10 cellular contexts compared by ENCODE assay signal in genomic region chr16:3285131-3285530, GRCh38. TPM values are rescaled to one million over a fixed set of nuclear protein-coding genes. Genes with fewer than 3 reads are reported as not detected.
DNase-seq lines count a peak whose midpoint lies in the region; ATAC-seq, FAIRE-seq and TF ChIP-seq lines count a peak whose summit lies in the region.
"Had no signal": no experiment of that assay in that cellular context is flagged by ENCODE, and none has a peak within 500 bp of the region (broad histone marks: within the 10 kb centered on the region; RNA-seq: fewer than 3 reads in every experiment).

No MANE protein-coding gene starts in this region.

- H3K4me1 ChIP-seq in PC-9 (replicated peaks; ENCODE audit: insufficient read depth) (peaks cover 18% of the 10 kb centered on the region), endothelial cell of umbilical vein (ENCODE audit: control insufficient read depth, extremely low read depth, insufficient read depth, low read length) (peaks cover 13% of the 10 kb centered on the region)

- no peaks in the 10 kb centered on the region for H3K27me3 ChIP-seq in PC-9 (ENCODE audit: insufficient read depth, low read depth)
- H3K27me3 ChIP-seq in endothelial cell of umbilical vein (ENCODE audit: control insufficient read depth in 2 of 2, insufficient read depth in 2 of 2, low read length in 2 of 2): no peaks in the 10 kb centered on the region

- no peak overlapping the region for H3K27ac Mint-ChIP-seq in progenitor cell of endocrine pancreas

- dilution Hi-C loops in endothelial cell of umbilical vein (cut with MboI; ENCODE audit: extremely low pct_ligation_motif_present, low sequenced_read_pairs): no loop called here

- peaks cover 65% of the 10 kb centered on the region for H3K79me2 ChIP-seq in PC-9 (ENCODE audit: low read depth)
- peaks cover 43% of the 10 kb centered on the region for H3K79me2 ChIP-seq in endothelial cell of umbilical vein (ENCODE audit: control insufficient read depth, insufficient read depth, low read length)

- peak overlapping the region; percentile 63; the same call in 1 of the 2 replicates for H3K4me3 ChIP-seq in PC-9
- H3K4me3 ChIP-seq in endothelial cell of umbilical vein (replicated peaks in 1 of 3; ENCODE audit: insufficient read depth in 1 of 3, low read depth in 1 of 3, low read length in 3 of 3): peak overlapping the region in 2 of 3 experiments; percentile 77 to 79

- BruUV-seq in PC-9 (replicated peaks; lab: Mats Ljungman, UMichigan) (no TSS peak), endothelial cell of umbilical vein (replicated peaks; lab: Mats Ljungman, UMichigan) (no TSS peak)

- TF ChIP-seq CTCF in PC-9 (conservative IDR thresholded peaks at IDR 0.05) (no peak), endothelial cell of umbilical vein (IDR thresholded peaks at IDR 0.05; ENCODE audit: extremely low read depth in 1 of 2, insufficient read depth in 1 of 2, low read depth in 1 of 2, low read length in 2 of 2) (no peak), progenitor cell of endocrine pancreas (IDR thresholded peaks at IDR 0.05; ENCODE audit: unreplicated experiment) (no peak)

- peaks cover 39% of the 10 kb centered on the region for H3K9me3 ChIP-seq in PC-9 (ENCODE audit: insufficient read depth, low read depth)
- peaks cover 12% of the 10 kb centered on the region for H3K9me3 ChIP-seq in endothelial cell of umbilical vein (replicated peaks; ENCODE audit: control insufficient read depth, insufficient read depth, low read length)

- no peak overlapping the region for H2AFZ ChIP-seq in PC-9
- no peak overlapping the region for H2AFZ ChIP-seq in endothelial cell of umbilical vein (ENCODE audit: low read depth, low read length)

- TF ChIP-seq POLR2A in endothelial cell of umbilical vein (IDR thresholded peaks at IDR 0.05; ENCODE audit: low read depth, low read length): no peak

- H3K27ac ChIP-seq in PC-9 (no peak overlapping the region), endothelial cell of umbilical vein (ENCODE audit: insufficient read depth, low read depth, low read length) (no peak overlapping the region)

- no peaks in the 10 kb centered on the region for H3K9me1 ChIP-seq in endothelial cell of umbilical vein (replicated peaks; ENCODE audit: control insufficient read depth, extremely low read depth, insufficient read depth, low read length)

- peaks cover 56% of the 10 kb centered on the region for H3K36me3 ChIP-seq in PC-9 (ENCODE audit: low read depth)
- H3K36me3 ChIP-seq in endothelial cell of umbilical vein (ENCODE audit: control insufficient read depth in 2 of 2, extremely low read depth in 1 of 2, insufficient read depth in 2 of 2, low read length in 2 of 2): peaks cover 12 to 20% of the 10 kb centered on the region in 2 experiments

- intact Hi-C loops in PC-9 (cut with micrococcal nuclease; ENCODE audit: unreplicated experiment): no loop called here
- intact Hi-C loops in endothelial cell of umbilical vein (cut with micrococcal nuclease): no loop called here

- POLR2A ChIA-PET in PC-9 (lab: Charles Lee; ENCODE audit: unreplicated experiment): interaction anchor here (0.6 kb wide), 1 partner anchor 102 kb away, joined by 3 read pairs; no protein-coding TSS in a partner anchor
- POLR2A ChIA-PET in endothelial cell of umbilical vein (lab: Charles Lee): no interaction called here

- H3K27me3 Mint-ChIP-seq in progenitor cell of endocrine pancreas: no peaks in the 10 kb centered on the region

- H3K4me1 Mint-ChIP-seq in progenitor cell of endocrine pancreas (ENCODE audit: low read depth): peaks cover 12% of the 10 kb centered on the region

- H3K4me3 Mint-ChIP-seq in progenitor cell of endocrine pancreas (ENCODE audit: low read depth): peak overlapping the region; percentile 55

- CTCF ChIA-PET in PC-9 (lab: Charles Lee) (interaction anchor here (0.6 kb wide), 1 partner anchor 187 kb away, joined by 8 read pairs; no protein-coding TSS in a partner anchor), endothelial cell of umbilical vein (lab: Charles Lee) (interaction anchor here (3.2 kb wide), 1 partner anchor 18 kb away, joined by 21 read pairs; no protein-coding TSS in a partner anchor)

- H3K9me2 ChIP-seq in PC-9 (ENCODE audit: insufficient read depth): no peaks in the 10 kb centered on the region

- H3K9me3 Mint-ChIP-seq in progenitor cell of endocrine pancreas (ENCODE audit: low read depth): peaks cover 18% of the 10 kb centered on the region

- ATAC-seq in HG03108 (IDR thresholded peaks at IDR 0.05; ENCODE audit: unreplicated experiment) (no peak), GM18867 (IDR thresholded peaks at IDR 0.05; ENCODE audit: unreplicated experiment) (no peak), HG02571 (IDR thresholded peaks at IDR 0.05; ENCODE audit: unreplicated experiment) (no peak)

- peaks cover 59% of the 10 kb centered on the region for H3K36me3 Mint-ChIP-seq in progenitor cell of endocrine pancreas (ENCODE audit: insufficient read depth)

- DNase-seq in ELF-1 (ENCODE audit: low read depth, low spot score) (peak; percentile 44), PC-9 (no peak), endothelial cell of umbilical vein (ENCODE audit: low read depth, low spot score) (no peak), progenitor cell of endocrine pancreas (ENCODE audit: low spot score, unreplicated experiment) (no peak), NCI-H748 treated with DMSO at 0.1 percent for 48 hours (lab: John Stamatoyannopoulos, UW) (no peak)
- DNase-seq: activated CD4-positive, alpha-beta T cell treated with anti-CD3 and anti-CD28 coated beads, Interleukin-2, amount 50 U/mL, for 1 hour had no signal

- H3K4me2 ChIP-seq in PC-9: peak overlapping the region; percentile 90
- peak overlapping the region; percentile 93 for H3K4me2 ChIP-seq in endothelial cell of umbilical vein (ENCODE audit: insufficient read depth, low read length)

- H3K9ac ChIP-seq in endothelial cell of umbilical vein (replicated peaks; ENCODE audit: extremely low read depth, insufficient read depth, low read length): no peak overlapping the region

- H3F3A ChIP-seq in PC-9 (ENCODE audit: insufficient read depth, low read depth): peaks cover 8% of the 10 kb centered on the region; the same call in 1 of the 2 replicates

- H4K20me1 ChIP-seq in PC-9 (ENCODE audit: insufficient read depth) (no peaks in the 10 kb centered on the region), endothelial cell of umbilical vein (replicated peaks; ENCODE audit: control insufficient read depth, extremely low read depth, insufficient read depth, low read length) (no peaks in the 10 kb centered on the region)

- FAIRE-seq in endothelial cell of umbilical vein (lab: Jason Lieb, UNC): no peak
- FAIRE-seq: frontal cortex had no signal

RNA-seq across cellular contexts. Expression of gene ZNF263, which starts 1.8 kb away (rescaled TPM):
- 36.8 and 49.8 TPM in 2 replicates for total RNA-seq in PC-9 (2021)
- total RNA-seq in endothelial cell of umbilical vein: 20.8 and 22.7 TPM in 2 replicates
- polyA plus RNA-seq in endothelial cell of umbilical vein: 10.9 TPM in 2 replicates
- polyA plus RNA-seq in endothelial cell of umbilical vein (2011; cell fraction: cytosol; rRNA removed): 13.4 and 15.3 TPM in 2 replicates
- 24.7 and 26.5 TPM in 2 replicates for polyA plus RNA-seq in endothelial cell of umbilical vein (2011; cell fraction: nucleus; rRNA removed)
- polyA plus RNA-seq in endothelial cell of umbilical vein (2012): 25.5 and 27.8 TPM in 2 replicates
- polyA minus RNA-seq in endothelial cell of umbilical vein: 11.4 and 17.9 TPM in 2 replicates
- polyA minus RNA-seq in endothelial cell of umbilical vein (2011; cell fraction: cytosol; rRNA and poly(A)+ RNA removed): 12.7 TPM
- polyA minus RNA-seq in endothelial cell of umbilical vein (2011; cell fraction: nucleus; rRNA and poly(A)+ RNA removed): 19.9 and 20.6 TPM in 2 replicates
- total RNA-seq in progenitor cell of endocrine pancreas: 29.4 and 33.8 TPM in 2 replicates

RNA-seq across cellular contexts. Expression of gene TIGD7, which starts 20.1 kb away (rescaled TPM):
- total RNA-seq in PC-9 (2021) (8.7 and 10.9 TPM in 2 replicates), endothelial cell of umbilical vein (3.3 and 3.5 TPM in 2 replicates), progenitor cell of endocrine pancreas (5.4 and 5.8 TPM in 2 replicates)
- polyA plus RNA-seq in endothelial cell of umbilical vein: 1.1 TPM in 2 replicates
- 1.3 and 1.4 TPM in 2 replicates for polyA plus RNA-seq in endothelial cell of umbilical vein (2011; cell fraction: cytosol; rRNA removed)
- 2.6 and 5.1 TPM in 2 replicates for polyA plus RNA-seq in endothelial cell of umbilical vein (2011; cell fraction: nucleus; rRNA removed)
- polyA plus RNA-seq in endothelial cell of umbilical vein (2012): 1.3 and 1.4 TPM in 2 replicates
- polyA minus RNA-seq in endothelial cell of umbilical vein: 2.5 and 4.8 TPM in 2 replicates
- polyA minus RNA-seq in endothelial cell of umbilical vein (2011; cell fraction: cytosol; rRNA and poly(A)+ RNA removed): 0.82 TPM
- polyA minus RNA-seq in endothelial cell of umbilical vein (2011; cell fraction: nucleus; rRNA and poly(A)+ RNA removed): 5.0 and 5.1 TPM in 2 replicates

RNA-seq across cellular contexts. Expression of gene ZNF75A, which starts 20.2 kb away (rescaled TPM):
- total RNA-seq in PC-9 (2021) (32.2 and 35.2 TPM in 2 replicates), endothelial cell of umbilical vein (28.0 and 28.4 TPM in 2 replicates), progenitor cell of endocrine pancreas (57.4 and 58.7 TPM in 2 replicates)
- polyA plus RNA-seq in endothelial cell of umbilical vein: 6.4 and 8.3 TPM in 2 replicates
- polyA plus RNA-seq in endothelial cell of umbilical vein (2011; cell fraction: cytosol; rRNA removed): 8.9 and 10.3 TPM in 2 replicates
- 36.6 and 44.7 TPM in 2 replicates for polyA plus RNA-seq in endothelial cell of umbilical vein (2011; cell fraction: nucleus; rRNA removed)
- 12.6 and 16.1 TPM in 2 replicates for polyA plus RNA-seq in endothelial cell of umbilical vein (2012)
- polyA minus RNA-seq in endothelial cell of umbilical vein: 16.7 and 21.6 TPM in 2 replicates
- 2.0 TPM for polyA minus RNA-seq in endothelial cell of umbilical vein (2011; cell fraction: cytosol; rRNA and poly(A)+ RNA removed)
- polyA minus RNA-seq in endothelial cell of umbilical vein (2011; cell fraction: nucleus; rRNA and poly(A)+ RNA removed): 20.7 and 26.1 TPM in 2 replicates

RNA-seq across cellular contexts. Expression of gene MEFV, which starts 28.7 kb away (rescaled TPM):
- total RNA-seq in PC-9 (2021): not detected in 2 replicates
- not detected in 2 replicates for total RNA-seq in endothelial cell of umbilical vein
- polyA plus RNA-seq in endothelial cell of umbilical vein: not detected in 2 replicates
- polyA plus RNA-seq in endothelial cell of umbilical vein (2011; cell fraction: cytosol; rRNA removed): not detected in 2 replicates
- 0.14 TPM in 1 of 2 replicates, not detected in the other for polyA plus RNA-seq in endothelial cell of umbilical vein (2011; cell fraction: nucleus; rRNA removed)
- polyA plus RNA-seq in endothelial cell of umbilical vein (2012): not detected in 2 replicates
- polyA minus RNA-seq in endothelial cell of umbilical vein: not detected in 2 replicates
- polyA minus RNA-seq in endothelial cell of umbilical vein (2011; cell fraction: cytosol; rRNA and poly(A)+ RNA removed): not detected
- polyA minus RNA-seq in endothelial cell of umbilical vein (2011; cell fraction: nucleus; rRNA and poly(A)+ RNA removed): not detected in 2 replicates
- not detected in 2 replicates for total RNA-seq in progenitor cell of endocrine pancreas

RNA-seq across cellular contexts. Expression of gene ZNF200, which starts 50.2 kb away (rescaled TPM):
- 12.1 and 13.2 TPM in 2 replicates for total RNA-seq in PC-9 (2021)
- 9.1 and 10.0 TPM in 2 replicates for total RNA-seq in endothelial cell of umbilical vein
- polyA plus RNA-seq in endothelial cell of umbilical vein: 2.8 and 3.4 TPM in 2 replicates
- polyA plus RNA-seq in endothelial cell of umbilical vein (2011; cell fraction: cytosol; rRNA removed): 3.1 and 4.1 TPM in 2 replicates
- polyA plus RNA-seq in endothelial cell of umbilical vein (2011; cell fraction: nucleus; rRNA removed): 7.2 TPM in 2 replicates
- polyA plus RNA-seq in endothelial cell of umbilical vein (2012): 6.9 and 7.4 TPM in 2 replicates
- polyA minus RNA-seq in endothelial cell of umbilical vein: 5.9 and 11.4 TPM in 2 replicates
- 10.5 TPM for polyA minus RNA-seq in endothelial cell of umbilical vein (2011; cell fraction: cytosol; rRNA and poly(A)+ RNA removed)
- polyA minus RNA-seq in endothelial cell of umbilical vein (2011; cell fraction: nucleus; rRNA and poly(A)+ RNA removed): 6.6 and 9.0 TPM in 2 replicates
- total RNA-seq in progenitor cell of endocrine pancreas: 11.2 and 11.9 TPM in 2 replicates
